ENCODE assay signal across 10 cellular contexts in the genomic region with DNA sequence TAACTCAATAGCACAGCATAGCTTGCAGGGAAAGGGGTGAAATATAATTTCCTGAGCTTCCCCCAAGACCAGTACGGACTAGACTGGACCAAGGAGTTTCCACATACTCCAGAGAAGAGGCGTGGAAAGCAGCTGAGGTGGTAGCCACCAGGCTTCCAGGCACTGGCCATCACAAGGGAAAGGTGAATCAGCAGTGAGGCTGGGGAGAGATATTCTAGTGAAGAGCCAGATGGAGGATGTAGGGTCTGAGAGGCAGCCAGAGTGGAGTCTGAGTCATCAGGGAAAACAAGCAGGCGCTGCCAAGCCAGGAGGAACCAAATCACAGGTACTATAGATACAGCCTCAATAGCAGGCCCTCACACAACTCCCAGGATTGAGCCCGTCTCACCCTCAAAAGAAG. TPM values are rescaled to one million over a fixed set of nuclear protein-coding genes. Genes with fewer than 3 reads are reported as not detected.
DNase-seq lines count a peak whose midpoint lies in the region; ATAC-seq and TF ChIP-seq lines count a peak whose summit lies in the region.
"Had no signal": no experiment of that assay in that cellular context is flagged by ENCODE, and none has a peak within 500 bp of the region (broad histone marks: within the 10 kb centered on the region; RNA-seq: fewer than 3 reads in every experiment).

No MANE protein-coding gene starts in this region.

- H2BK12ac ChIP-seq in mesenchymal stem cell (ENCODE audit: low read length in 2 of 2) (no peak overlapping the region), neuronal stem cell (ENCODE audit: low read length) (no peak overlapping the region)

- no peaks in the 10 kb centered on the region for H3K36me3 ChIP-seq in mesenchymal stem cell (ENCODE audit: control insufficient read depth in 1 of 2, insufficient read depth in 2 of 2, low read depth in 1 of 2, low read length in 2 of 2)
- H3K36me3 ChIP-seq in left ventricle myocardium inferior: no peaks in the 10 kb centered on the region
- no peaks in the 10 kb centered on the region for H3K36me3 ChIP-seq in neuronal stem cell (replicated peaks in 1 of 2; ENCODE audit: control insufficient read depth in 2 of 2, insufficient read depth in 2 of 2, low read length in 2 of 2)

- WGBS in mesenchymal stem cell: 69% methylated on average over 4 of the region's 4 CpGs
- no CpG with 5 or more reads among the region's 4 CpGs for WGBS in neuronal stem cell (ENCODE audit: extremely low coverage in 2 of 2, insufficient read length in 2 of 2, insufficient replicate concordance in 1 of 2), 2 donors

- no peak overlapping the region for H2AK5ac ChIP-seq in mesenchymal stem cell (ENCODE audit: low read length, severe bottlenecking)
- H2AK5ac ChIP-seq in neuronal stem cell (ENCODE audit: low read depth, low read length): no peak overlapping the region

- H3K4me2 ChIP-seq in mesenchymal stem cell (ENCODE audit: low read length, poor library complexity, severe bottlenecking): no peak overlapping the region
- no peak overlapping the region for H3K4me2 ChIP-seq in neuronal stem cell (ENCODE audit: insufficient read depth, low read length, poor library complexity, severe bottlenecking)

- POLR2A ChIA-PET in MCF 10A (lab: Yijun Ruan, JAX): interaction anchor here (1.3 to 1.7 kb wide), 3 partner anchors 9 to 12 kb away, joined by 4 to 8 read pairs (median 6); a partner anchor contains a TSS

- H3K36me3 Mint-ChIP-seq in MCF 10A (ENCODE audit: insufficient read depth, unreplicated experiment): no peaks in the 10 kb centered on the region
- H3K36me3 Mint-ChIP-seq: activated naive CD8-positive, alpha-beta T cell had no signal

- H2AFZ ChIP-seq in mesenchymal stem cell (ENCODE audit: low read depth, low read length): no peak overlapping the region
- H2AFZ ChIP-seq in neuronal stem cell (ENCODE audit: low read length): no peak overlapping the region

- no peak for ATAC-seq in HG02938 (IDR thresholded peaks at IDR 0.05; ENCODE audit: unreplicated experiment)

- no peak overlapping the region for H3K23ac ChIP-seq in mesenchymal stem cell (ENCODE audit: low read length in 2 of 2)
- no peak overlapping the region for H3K23ac ChIP-seq in neuronal stem cell (ENCODE audit: low read depth, low read length, poor library complexity)

- peak overlapping the region; percentile 58 for H3K27ac Mint-ChIP-seq in MCF 10A (ENCODE audit: low read depth, unreplicated experiment)
- H3K27ac Mint-ChIP-seq: activated naive CD8-positive, alpha-beta T cell had no signal

- BruUV-seq in MCF 10A (replicated peaks; lab: Mats Ljungman, UMichigan): no TSS peak

- H4K8ac ChIP-seq in mesenchymal stem cell (ENCODE audit: low read length): no peak overlapping the region
- no peak overlapping the region for H4K8ac ChIP-seq in neuronal stem cell (ENCODE audit: low read depth, low read length)

- H3K9ac ChIP-seq in mesenchymal stem cell (ENCODE audit: low read length) (peak overlapping the region; percentile 39), neuronal stem cell (ENCODE audit: low read depth, low read length, poor library complexity) (no peak overlapping the region)

- peaks cover 22% of the 10 kb centered on the region for H3K4me1 Mint-ChIP-seq in MCF 10A (ENCODE audit: insufficient read depth, unreplicated experiment)

- peak overlapping the region; percentile 6 for H3K27ac ChIP-seq in mesenchymal stem cell (ENCODE audit: low read length, poor library complexity, severe bottlenecking)
- no peak overlapping the region for H3K27ac ChIP-seq in left ventricle myocardium inferior (replicated peaks)
- no peak overlapping the region for H3K27ac ChIP-seq in neuronal stem cell (replicated peaks; ENCODE audit: low read length)

- no peak overlapping the region for H2BK5ac ChIP-seq in mesenchymal stem cell (ENCODE audit: low read depth, low read length, poor library complexity, severe bottlenecking)
- H2BK5ac ChIP-seq in neuronal stem cell (ENCODE audit: low read length): no peak overlapping the region

- no peak overlapping the region for H3K4me3 ChIP-seq in mesenchymal stem cell (ENCODE audit: insufficient read depth in 1 of 2, low read depth in 1 of 2, low read length in 2 of 2)
- no peak overlapping the region for H3K4me3 ChIP-seq in left ventricle myocardium inferior
- H3K4me3 ChIP-seq in neuronal stem cell (ENCODE audit: low read length in 2 of 2): no peak overlapping the region

- H3K4me1 ChIP-seq in mesenchymal stem cell (ENCODE audit: control insufficient read depth, insufficient read depth, low read depth, low read length) (no peaks in the 10 kb centered on the region), left ventricle myocardium inferior (no peaks in the 10 kb centered on the region), neuronal stem cell (ENCODE audit: control insufficient read depth in 2 of 2, insufficient read depth in 1 of 2, low read depth in 1 of 2, low read length in 2 of 2) (no peaks in the 10 kb centered on the region)

- CTCF ChIA-PET in MCF 10A (lab: Yijun Ruan, JAX): interaction anchor here (0.7 to 3.0 kb wide), 5 partner anchors 12 to 168 kb away, joined by 3 to 8 read pairs (median 3); no protein-coding TSS in a partner anchor

- no peaks in the 10 kb centered on the region for H3K9me3 Mint-ChIP-seq in MCF 10A (ENCODE audit: unreplicated experiment)

- intact Hi-C loops in MCF 10A (cut with micrococcal nuclease) (no loop called here), left ventricle myocardium inferior (cut with micrococcal nuclease) (no loop called here)

- no peak overlapping the region for H3K14ac ChIP-seq in mesenchymal stem cell (ENCODE audit: low read length in 2 of 2)
- no peak overlapping the region for H3K14ac ChIP-seq in neuronal stem cell (ENCODE audit: low read length)

- DNase-seq in DMS 273 treated with DMSO at 0.1 percent for 48 hours (lab: John Stamatoyannopoulos, UW): peak; percentile 18
- peak; percentile 76 for DNase-seq in LHCN-M2 (ENCODE audit: low read depth)
- DNase-seq in MCF 10A (ENCODE audit: unreplicated experiment): peak; percentile 96
- peak; percentile 51 for DNase-seq in mesenchymal stem cell
- no peak for DNase-seq in left ventricle myocardium inferior
- no peak for DNase-seq in central memory CD4-positive, alpha-beta T cell
- DNase-seq in neuronal stem cell (ENCODE audit: low spot score): no peak
- DNase-seq: NCI-H345 had no signal

- H2BK15ac ChIP-seq in mesenchymal stem cell (ENCODE audit: low read depth, poor library complexity, severe bottlenecking) (no peak overlapping the region), neuronal stem cell (ENCODE audit: low read length) (no peak overlapping the region)

- H3K4me3 Mint-ChIP-seq in MCF 10A (ENCODE audit: unreplicated experiment): no peak overlapping the region
- H3K4me3 Mint-ChIP-seq: activated naive CD8-positive, alpha-beta T cell had no signal

- no peaks in the 10 kb centered on the region for H3K79me1 ChIP-seq in mesenchymal stem cell (replicated peaks; ENCODE audit: low read length, poor library complexity, severe bottlenecking)
- no peaks in the 10 kb centered on the region for H3K79me1 ChIP-seq in neuronal stem cell (ENCODE audit: low read depth, low read length)

- H2BK120ac ChIP-seq in mesenchymal stem cell (ENCODE audit: low read depth, low read length) (no peak overlapping the region), neuronal stem cell (ENCODE audit: low read depth, low read length) (no peak overlapping the region)

- H3K27me3 ChIP-seq in mesenchymal stem cell (ENCODE audit: control insufficient read depth in 1 of 2, insufficient read depth in 1 of 2, low read length in 2 of 2): no peaks in the 10 kb centered on the region
- H3K27me3 ChIP-seq in left ventricle myocardium inferior (ENCODE audit: low read depth): no peaks in the 10 kb centered on the region
- peaks cover 0 to 28% (median 0%) of the 10 kb centered on the region in 3 experiments for H3K27me3 ChIP-seq in neuronal stem cell (ENCODE audit: control insufficient read depth in 3 of 3, insufficient read depth in 3 of 3, low read depth in 1 of 3, low read length in 3 of 3)

- H3K9me3 ChIP-seq in mesenchymal stem cell (ENCODE audit: control insufficient read depth, low read length) (no peaks in the 10 kb centered on the region), left ventricle myocardium inferior (replicated peaks) (no peaks in the 10 kb centered on the region), neuronal stem cell (replicated peaks in 1 of 2; ENCODE audit: control insufficient read depth in 2 of 2, insufficient read depth in 1 of 2, low read depth in 1 of 2, low read length in 2 of 2) (no peaks in the 10 kb centered on the region)

- no peaks in the 10 kb centered on the region for H3K27me3 Mint-ChIP-seq in MCF 10A (ENCODE audit: insufficient read depth, unreplicated experiment)
- H3K27me3 Mint-ChIP-seq: activated naive CD8-positive, alpha-beta T cell had no signal

- TF ChIP-seq CTCF in MCF 10A (IDR thresholded peaks at IDR 0.05; ENCODE audit: unreplicated experiment): no peak
- TF ChIP-seq CTCF in left ventricle myocardium inferior (IDR thresholded peaks at IDR 0.05; ENCODE audit: borderline replicate concordance): no peak

- H4K91ac ChIP-seq in mesenchymal stem cell (ENCODE audit: low read length): no peak overlapping the region
- H4K91ac ChIP-seq in neuronal stem cell (ENCODE audit: low read depth, low read length, poor library complexity): no peak overlapping the region

- H3K18ac ChIP-seq in mesenchymal stem cell (ENCODE audit: low read depth in 1 of 2, low read length in 2 of 2) (no peak overlapping the region), neuronal stem cell (ENCODE audit: low read length) (no peak overlapping the region)

- H3K4ac ChIP-seq in mesenchymal stem cell (ENCODE audit: low read depth in 1 of 2, low read length in 2 of 2) (no peak overlapping the region), neuronal stem cell (ENCODE audit: low read length) (no peak overlapping the region)

RNA-seq across cellular contexts. Expression of a gene that starts 9.6 kb away (rescaled TPM):
- total RNA-seq in LHCN-M2 (2014; rRNA removed) (10.9 and 11.3 TPM in 2 replicates), MCF 10A (2022) (15.8 and 19.5 TPM in 2 replicates), left ventricle myocardium inferior (4.3 TPM)
- 2.3 TPM for polyA plus RNA-seq in LHCN-M2 (2012)
- 3.9 TPM for polyA plus RNA-seq in mesenchymal stem cell (2013, experiment 1 of 2)
- polyA plus RNA-seq in mesenchymal stem cell (2013, experiment 2 of 2): 4.1 TPM
- 13.3 TPM for polyA plus RNA-seq in neuronal stem cell (2013, experiment 1 of 2)
- polyA plus RNA-seq in neuronal stem cell (2013, experiment 2 of 2): 14.7 TPM

Comparison
In these comparisons a context has a peak if more than half of its experiments do, and no peak if none do; other contexts are left out.
1. DNase-seq: peak in DMS 273 treated with DMSO at 0.1 percent for 48 hours (single experiment), LHCN-M2 (single experiment), MCF 10A (single experiment) and mesenchymal stem cell (single experiment); none in left ventricle myocardium inferior (single experiment), central memory CD4-positive, alpha-beta T cell (single experiment) and neuronal stem cell (single experiment).